16 cellular contexts compared by ENCODE assay signal in genomic region chr6:25132934-25133333, GRCh38.
DNase-seq lines count a peak whose midpoint lies in the region; ATAC-seq and TF ChIP-seq lines count a peak whose summit lies in the region.
"Had no signal": no experiment of that assay in that cellular context is flagged by ENCODE, and none has a peak within 500 bp of the region (broad histone marks: within the 10 kb centered on the region; RNA-seq: fewer than 3 reads in every experiment).

No MANE protein-coding gene starts in this region.

- intact Hi-C loops in activated CD8-positive, alpha-beta T cell treated with anti-CD3 and anti-CD28 coated beads for 36 hours (cut with micrococcal nuclease), result no loop called here
- intact Hi-C loops in naive thymus-derived CD4-positive, alpha-beta T cell (cut with micrococcal nuclease), result loop anchor here in 1 of 2 donors (10.0 kb wide), 1 partner anchor 832 kb away; the partner anchor contains the start of gene TRIM38

- peaks cover 15% of the 10 kb centered on the region for H3K9me3 Mint-ChIP-seq in stimulated activated naive CD8-positive, alpha-beta T cell treated with anti-CD3 and anti-CD28 coated beads, Interleukin-15, Interleukin-2, amounts not matched to agents 100 ng/mL and 50 ng/mL, for 24 hours
- peaks cover 16% of the 10 kb centered on the region for H3K9me3 Mint-ChIP-seq in activated CD8-positive, alpha-beta T cell treated with anti-CD3 and anti-CD28 coated beads for 36 hours
- peaks cover 0 to 15% (median 7%) of the 10 kb centered on the region in 11 donors for H3K9me3 Mint-ChIP-seq in naive thymus-derived CD4-positive, alpha-beta T cell

- H3K27me3 ChIP-seq in naive thymus-derived CD4-positive, alpha-beta T cell (ENCODE audit: control insufficient read depth in 2 of 2, insufficient read depth in 2 of 2, low read length in 2 of 2), result no peaks in the 10 kb centered on the region
- H3K27me3 ChIP-seq: BLaER1 treated with 17β-estradiol and CSF1 and Interleukin-3, amounts not matched to agents 10 nM and 100 nM; gastrocnemius medialis had no signal

- no peak overlapping the region for H3K27ac ChIP-seq in naive thymus-derived CD4-positive, alpha-beta T cell (ENCODE audit: low read depth, low read length)
- H3K27ac ChIP-seq: BLaER1 treated with 17β-estradiol and CSF1 and Interleukin-3, amounts not matched to agents 10 nM and 100 nM had no signal

- peak overlapping the region; percentile 45 for H3K4me3 Mint-ChIP-seq in stimulated activated naive CD8-positive, alpha-beta T cell treated with anti-CD3 and anti-CD28 coated beads, Interleukin-15, Interleukin-2, amounts not matched to agents 100 ng/mL and 50 ng/mL, for 24 hours
- H3K4me3 Mint-ChIP-seq in activated CD8-positive, alpha-beta T cell treated with anti-CD3 and anti-CD28 coated beads for 36 hours, result peak overlapping the region; percentile 56
- H3K4me3 Mint-ChIP-seq in naive thymus-derived CD4-positive, alpha-beta T cell, result peak overlapping the region in 8 of 10 donors; percentile 17 to 69 (median 50)
- H3K4me3 Mint-ChIP-seq: mesothelial cell of epicardium had no signal

- no peak for DNase-seq in stimulated activated naive CD8-positive, alpha-beta T cell treated with anti-CD3 and anti-CD28 coated beads, Interleukin-15, Interleukin-2, amounts not matched to agents 100 U/mL and 50 U/mL, for 24 hours
- no peak for DNase-seq in activated CD8-positive, alpha-beta T cell treated with anti-CD3 and anti-CD28 coated beads for 36 hours
- DNase-seq in naive thymus-derived CD4-positive, alpha-beta T cell, result no peak
- DNase-seq in UCSD-AML1 (lab: John Stamatoyannopoulos, UW; ENCODE audit: unreplicated experiment), result no peak
- no peak for DNase-seq in NCI-H1417 treated with DMSO at 0.1 percent for 48 hours (lab: John Stamatoyannopoulos, UW)
- DNase-seq: cerebellar nuclear complex; gastrocnemius medialis; NCI-H2171; nucleus accumbens; SHP77; stimulated activated CD4-positive, alpha-beta T cell treated with anti-CD3 and anti-CD28 coated beads, Interleukin-4, amount 100 ng/mL, for 1 hour had no signal

- peaks cover 66% of the 10 kb centered on the region for H3K4me1 Mint-ChIP-seq in stimulated activated naive CD8-positive, alpha-beta T cell treated with anti-CD3 and anti-CD28 coated beads, Interleukin-15, Interleukin-2, amounts not matched to agents 100 ng/mL and 50 ng/mL, for 24 hours (ENCODE audit: low read depth)
- H3K4me1 Mint-ChIP-seq in activated CD8-positive, alpha-beta T cell treated with anti-CD3 and anti-CD28 coated beads for 36 hours (ENCODE audit: low read depth), result peaks cover 45% of the 10 kb centered on the region
- peaks cover 32 to 72% (median 55%) of the 10 kb centered on the region in 7 donors for H3K4me1 Mint-ChIP-seq in naive thymus-derived CD4-positive, alpha-beta T cell
- H3K4me1 Mint-ChIP-seq: mesothelial cell of epicardium had no signal

- CTCF ChIA-PET in activated CD8-positive, alpha-beta T cell treated with anti-CD3 and anti-CD28 coated beads for 36 hours (lab: Charles Lee), result no interaction called here
- CTCF ChIA-PET in naive thymus-derived CD4-positive, alpha-beta T cell (lab: Charles Lee), result interaction anchor here (0.7 kb wide), 2 partner anchors 96 to 124 kb away, joined by 3 read pairs; no protein-coding TSS in a partner anchor

- peaks cover 0 to under 1% (median 0%) of the 10 kb centered on the region in 3 experiments for H3K36me3 ChIP-seq in naive thymus-derived CD4-positive, alpha-beta T cell (ENCODE audit: control insufficient read depth in 2 of 3, insufficient read depth in 3 of 3, low read length in 3 of 3)
- H3K36me3 ChIP-seq: gastrocnemius medialis had no signal

- peaks cover 87% of the 10 kb centered on the region for H3K36me3 Mint-ChIP-seq in stimulated activated naive CD8-positive, alpha-beta T cell treated with anti-CD3 and anti-CD28 coated beads, Interleukin-15, Interleukin-2, amounts not matched to agents 100 ng/mL and 50 ng/mL, for 24 hours (ENCODE audit: low read depth)
- H3K36me3 Mint-ChIP-seq in activated CD8-positive, alpha-beta T cell treated with anti-CD3 and anti-CD28 coated beads for 36 hours (ENCODE audit: low read depth), result peaks cover 96% of the 10 kb centered on the region
- peaks cover 8 to 75% (median 46%) of the 10 kb centered on the region in 5 donors for H3K36me3 Mint-ChIP-seq in naive thymus-derived CD4-positive, alpha-beta T cell

- no peak for ATAC-seq in stimulated activated naive CD8-positive, alpha-beta T cell treated with anti-CD3 and anti-CD28 coated beads, Interleukin-15, Interleukin-2, amounts not matched to agents 100 U/mL and 50 U/mL, for 24 hours
- ATAC-seq in activated CD8-positive, alpha-beta T cell treated with anti-CD3 and anti-CD28 coated beads for 36 hours, result no peak
- no peak for ATAC-seq in naive thymus-derived CD4-positive, alpha-beta T cell
- no peak for ATAC-seq in GM21619 (IDR thresholded peaks at IDR 0.05; ENCODE audit: unreplicated experiment)
- ATAC-seq: gastrocnemius medialis, HepG2 had no signal

- TF ChIP-seq CTCF in activated CD8-positive, alpha-beta T cell treated with anti-CD3 and anti-CD28 coated beads for 36 hours (IDR thresholded peaks at IDR 0.05), result no peak

- no peaks in the 10 kb centered on the region for H3K9me3 ChIP-seq in naive thymus-derived CD4-positive, alpha-beta T cell (ENCODE audit: control insufficient read depth in 2 of 3, low read length in 3 of 3)
- H3K9me3 ChIP-seq: gastrocnemius medialis had no signal

- H3K4me3 ChIP-seq in naive thymus-derived CD4-positive, alpha-beta T cell (ENCODE audit: low read length), result no peak overlapping the region
- H3K4me3 ChIP-seq: BLaER1 treated with 17β-estradiol and CSF1 and Interleukin-3, amounts not matched to agents 10 nM and 100 nM; gastrocnemius medialis had no signal

- H3K4me1 ChIP-seq in naive thymus-derived CD4-positive, alpha-beta T cell (ENCODE audit: control insufficient read depth in 2 of 2, insufficient read depth in 2 of 2, low read length in 2 of 2), result peaks cover 12 to 24% of the 10 kb centered on the region in 2 donors

- H3K27me3 Mint-ChIP-seq in stimulated activated naive CD8-positive, alpha-beta T cell treated with anti-CD3 and anti-CD28 coated beads, Interleukin-15, Interleukin-2, amounts not matched to agents 100 ng/mL and 50 ng/mL, for 24 hours, result no peaks in the 10 kb centered on the region
- no peaks in the 10 kb centered on the region for H3K27me3 Mint-ChIP-seq in activated CD8-positive, alpha-beta T cell treated with anti-CD3 and anti-CD28 coated beads for 36 hours
- H3K27me3 Mint-ChIP-seq in naive thymus-derived CD4-positive, alpha-beta T cell, result no peaks in the 10 kb centered on the region

- POLR2A ChIA-PET in activated CD8-positive, alpha-beta T cell treated with anti-CD3 and anti-CD28 coated beads for 36 hours (lab: Charles Lee), result no interaction called here
- POLR2A ChIA-PET in naive thymus-derived CD4-positive, alpha-beta T cell (lab: Charles Lee), result interaction anchor here (0.7 kb wide), 1 partner anchor 131 kb away, joined by 4 read pairs; no protein-coding TSS in a partner anchor

- H3K27ac Mint-ChIP-seq in stimulated activated naive CD8-positive, alpha-beta T cell treated with anti-CD3 and anti-CD28 coated beads, Interleukin-15, Interleukin-2, amounts not matched to agents 100 ng/mL and 50 ng/mL, for 24 hours, result no peak overlapping the region
- H3K27ac Mint-ChIP-seq in activated CD8-positive, alpha-beta T cell treated with anti-CD3 and anti-CD28 coated beads for 36 hours, result no peak overlapping the region
- H3K27ac Mint-ChIP-seq in naive thymus-derived CD4-positive, alpha-beta T cell, result peak overlapping the region in 2 of 9 donors; percentile 35 to 67
- H3K27ac Mint-ChIP-seq: mesothelial cell of epicardium had no signal
